Comparison of ENCODE assay signal across 1 cellular context in genomic region chr1:228416217-228416971, GRCh38.
TF ChIP-seq lines count a peak whose summit lies in the region.

TSS of gene TRIM17 (minus strand) at chr1:228416861. CDS start at chr1:228415072, 1,789 bp downstream.

TF ChIP-seq in HepG2, 621 proteins besides CTCF, POLR2A, EP300 and RAD21 (continued from another document and continues in another):
- TF ChIP-seq ZNF687 (CRISPR knock-in tag; IDR thresholded peaks at IDR 0.05) (peak; percentile 79), SAFB2 (CRISPR knock-in tag; IDR thresholded peaks at IDR 0.05; ENCODE audit: borderline replicate concordance, low read depth) (0 out of 2 replicates have a peak, but pooled peaks have one; percentile 55), ZNF747 (CRISPR knock-in tag; IDR thresholded peaks at IDR 0.05; ENCODE audit: borderline replicate concordance) (0 out of 2 replicates have a peak, but pooled peaks have one; percentile 1), GABPB1 (CRISPR knock-in tag; IDR thresholded peaks at IDR 0.05) (peak; percentile 47; the same call in 1 of the 2 replicates), ATF7-NPFF (CRISPR knock-in tag; IDR thresholded peaks at IDR 0.05; ENCODE audit: low read depth) (0 out of 2 replicates have a peak, but pooled peaks have one; percentile 50), ZNF841 (CRISPR knock-in tag; IDR thresholded peaks at IDR 0.05; ENCODE audit: borderline replicate concordance) (no peak), ZNF274 (CRISPR knock-in tag; IDR thresholded peaks at IDR 0.05) (0 out of 2 replicates have a peak, but pooled peaks have one; percentile 28), ZNF343 (CRISPR knock-in tag; IDR thresholded peaks at IDR 0.05) (0 out of 2 replicates have a peak, but pooled peaks have one; percentile 37), ZBTB1 (CRISPR knock-in tag; IDR thresholded peaks at IDR 0.05; ENCODE audit: borderline replicate concordance) (no peak), ZFP91 (CRISPR knock-in tag; IDR thresholded peaks at IDR 0.05; ENCODE audit: borderline replicate concordance) (peak; percentile 34; the same call in 1 of the 2 replicates), HNRNPK (IDR thresholded peaks at IDR 0.05; ENCODE audit: low read depth, low read length, poor library complexity, severe bottlenecking) (peak; percentile 12), TFDP2 (CRISPR knock-in tag; IDR thresholded peaks at IDR 0.05) (peak; percentile 69; the same call in 1 of the 2 replicates), ZNF619 (CRISPR knock-in tag; IDR thresholded peaks at IDR 0.05) (no peak), ZNF547 (CRISPR knock-in tag; IDR thresholded peaks at IDR 0.05) (0 out of 2 replicates have a peak, but pooled peaks have one; percentile 51), ZMYM3 (CRISPR knock-in tag; IDR thresholded peaks at IDR 0.05) (no peak), MYC (CRISPR knock-in tag; IDR thresholded peaks at IDR 0.05; ENCODE audit: borderline replicate concordance) (peak; percentile 34; the same call in 1 of the 2 replicates), TBX2 (CRISPR knock-in tag; IDR thresholded peaks at IDR 0.05; ENCODE audit: borderline replicate concordance) (peak; percentile 17; the same call in 1 of the 2 replicates), ZNF597 (CRISPR knock-in tag; IDR thresholded peaks at IDR 0.05) (no peak), DNMT1 (CRISPR knock-in tag; IDR thresholded peaks at IDR 0.05) (no peak), RXRA (CRISPR knock-in tag; IDR thresholded peaks at IDR 0.05) (no peak), ZFP90 (CRISPR knock-in tag; IDR thresholded peaks at IDR 0.05; ENCODE audit: borderline replicate concordance) (no peak), CEBPB (IDR thresholded peaks at IDR 0.05; ENCODE audit: borderline replicate concordance, low read depth, low read length) (no peak), RBM39 (IDR thresholded peaks at IDR 0.05; ENCODE audit: low read depth, low read length, poor library complexity, severe bottlenecking) (peak; percentile 69), NONO (IDR thresholded peaks at IDR 0.05) (no peak), NONO (CRISPR knock-in tag; conservative IDR thresholded peaks at IDR 0.05) (0 out of 2 replicates have a peak, but pooled peaks have one; percentile 23), TRIM22 (IDR thresholded peaks at IDR 0.05) (no peak), MLX (CRISPR knock-in tag; IDR thresholded peaks at IDR 0.05) (no peak), STAT5B (CRISPR knock-in tag; IDR thresholded peaks at IDR 0.05) (no peak), ZNF574 (CRISPR knock-in tag; IDR thresholded peaks at IDR 0.05) (peak; percentile 30; the same call in 1 of the 2 replicates), TFDP1 (CRISPR knock-in tag; IDR thresholded peaks at IDR 0.05; ENCODE audit: borderline replicate concordance) (peak; percentile 70; the same call in 1 of the 2 replicates), MAX (IDR thresholded peaks at IDR 0.05) (peak; percentile 60; the same call in 1 of the 2 replicates), ZNF768 (CRISPR knock-in tag; IDR thresholded peaks at IDR 0.05) (peak; percentile 13; the same call in 1 of the 2 replicates), BCL3 (CRISPR knock-in tag; IDR thresholded peaks at IDR 0.05) (0 out of 2 replicates have a peak, but pooled peaks have one; percentile 47), GMEB2 (CRISPR knock-in tag; IDR thresholded peaks at IDR 0.05; ENCODE audit: low read depth) (no peak), NR2C2 (CRISPR knock-in tag; IDR thresholded peaks at IDR 0.05; ENCODE audit: borderline replicate concordance) (0 out of 2 replicates have a peak, but pooled peaks have one; percentile 19), ZNF329 (CRISPR knock-in tag; IDR thresholded peaks at IDR 0.05; ENCODE audit: low read depth) (no peak), UBTF (CRISPR knock-in tag; IDR thresholded peaks at IDR 0.05) (peak; percentile 95)
